In genomic region chr2:189580662-189581353, GRCh38 we compare ENCODE assay signal across 9 cellular contexts. TPM values are rescaled to one million over a fixed set of nuclear protein-coding genes. Genes with fewer than 3 reads are reported as not detected.
DNase-seq lines count a peak whose midpoint lies in the region; ATAC-seq, FAIRE-seq and TF ChIP-seq lines count a peak whose summit lies in the region.
"Had no signal": no experiment of that assay in that cellular context is flagged by ENCODE, and none has a peak within 500 bp of the region (broad histone marks: within the 10 kb centered on the region; RNA-seq: fewer than 3 reads in every experiment).

TSS of gene SLC40A1 (minus strand) at chr2:189580786. CDS start at chr2:189580460, 326 bp downstream.

- H3K27ac Mint-ChIP-seq in activated B cell treated with CpG ODN at 0.5 μM for 24 hours, result no peak within 1 kb of the TSS

- H3K9ac ChIP-seq in keratinocyte (ENCODE audit: control insufficient read depth, extremely low read depth, insufficient read depth, low read length) (no peak within 1 kb of the TSS), smooth muscle cell (ENCODE audit: low read depth) (peak within 1 kb of the TSS; percentile 48)

- H2AFZ ChIP-seq in keratinocyte (ENCODE audit: control insufficient read depth, low read length) (peak within 1 kb of the TSS; percentile 17), smooth muscle cell (ENCODE audit: low read depth) (peak within 1 kb of the TSS; percentile 100)

- H3K27me3 Mint-ChIP-seq in activated B cell treated with CpG ODN at 0.5 μM for 24 hours, result peaks cover 36% of the 10 kb centered on the region

- H3K9me3 ChIP-seq in keratinocyte (ENCODE audit: control insufficient read depth, low read depth, low read length) (no peaks in the 10 kb centered on the region), smooth muscle cell (replicated peaks; ENCODE audit: low read depth) (no peaks in the 10 kb centered on the region)

- no peaks in the 10 kb centered on the region for H3K9me1 ChIP-seq in keratinocyte (ENCODE audit: control insufficient read depth, extremely low read depth, insufficient read depth, low read length)

- under 1% methylated on average over 60 of the region's 78 CpGs for WGBS in smooth muscle cell (ENCODE audit: low lambda C conversion rate)

- dilution Hi-C loops in keratinocyte (cut with MboI; ENCODE audit: extremely low pct_ligation_motif_present, low sequenced_read_pairs), result no loop called here

- peaks cover 20% of the 10 kb centered on the region for H3K4me1 Mint-ChIP-seq in activated B cell treated with CpG ODN at 0.5 μM for 24 hours

- peak within 1 kb of the TSS; percentile 69 for H3K4me3 Mint-ChIP-seq in activated B cell treated with CpG ODN at 0.5 μM for 24 hours

- peak; percentile 95 for ATAC-seq in activated B cell treated with CpG ODN at 0.5 μM for 24 hours (ENCODE audit: low read depth)

- H3K27ac ChIP-seq in keratinocyte (ENCODE audit: control insufficient read depth, insufficient read depth, low read length), result no peak within 1 kb of the TSS
- no peak within 1 kb of the TSS for H3K27ac ChIP-seq in smooth muscle cell (ENCODE audit: low read depth)

- H4K20me1 ChIP-seq in keratinocyte (ENCODE audit: control insufficient read depth, extremely low read depth, insufficient read depth, low read length) (no peaks in the 10 kb centered on the region), smooth muscle cell (ENCODE audit: low read depth) (no peaks in the 10 kb centered on the region)

- H3K4me2 ChIP-seq in keratinocyte (ENCODE audit: control insufficient read depth, extremely low read depth, insufficient read depth, low read depth, low read length), result peak within 1 kb of the TSS; percentile 90
- peak within 1 kb of the TSS; percentile 99 for H3K4me2 ChIP-seq in smooth muscle cell

- peaks cover 36% of the 10 kb centered on the region for H3K27me3 ChIP-seq in keratinocyte (ENCODE audit: control insufficient read depth, extremely low read depth, insufficient read depth, low read length)
- H3K27me3 ChIP-seq in smooth muscle cell (ENCODE audit: low read depth), result peaks cover 20% of the 10 kb centered on the region

- no peaks in the 10 kb centered on the region for H3K79me2 ChIP-seq in keratinocyte (ENCODE audit: control insufficient read depth, insufficient read depth, low read length)
- H3K79me2 ChIP-seq in smooth muscle cell (ENCODE audit: low read depth), result no peaks in the 10 kb centered on the region

- FAIRE-seq in keratinocyte (lab: Jason Lieb, UNC), result no peak
- FAIRE-seq: TTC549 had no signal

- TF ChIP-seq CTCF in activated B cell treated with CpG ODN at 0.5 μM for 24 hours (IDR thresholded peaks at IDR 0.05), result no peak
- no peak for TF ChIP-seq CTCF in keratinocyte (optimal IDR thresholded peaks at IDR 0.05 in 1 of 3, IDR thresholded peaks at IDR 0.05 in 1 of 3, conservative IDR thresholded peaks at IDR 0.05 in 1 of 3; ENCODE audit: extremely low read depth in 1 of 3, insufficient read depth in 2 of 3, low read length in 3 of 3)
- TF ChIP-seq CTCF in smooth muscle cell (IDR thresholded peaks at IDR 0.05; ENCODE audit: borderline replicate concordance, insufficient read depth, poor library complexity, severe bottlenecking), result no peak

- H3K4me1 ChIP-seq in keratinocyte (ENCODE audit: control insufficient read depth, extremely low read depth, insufficient read depth, low read length) (peaks cover 5% of the 10 kb centered on the region), smooth muscle cell (ENCODE audit: low read depth) (no peaks in the 10 kb centered on the region)

- H3K36me3 ChIP-seq in keratinocyte (ENCODE audit: control insufficient read depth in 2 of 2, extremely low read depth in 1 of 2, insufficient read depth in 2 of 2, low read length in 2 of 2), result no peaks in the 10 kb centered on the region
- no peaks in the 10 kb centered on the region for H3K36me3 ChIP-seq in smooth muscle cell (ENCODE audit: low read depth)

- H3K4me3 ChIP-seq in keratinocyte (ENCODE audit: control insufficient read depth in 2 of 3, extremely low read depth in 1 of 3, insufficient read depth in 2 of 3, low read depth in 1 of 3, low read length in 3 of 3) (peak within 1 kb of the TSS; percentile 31 to 61 (median 60)), smooth muscle cell (peak within 1 kb of the TSS; percentile 88)

- POLR2A ChIA-PET in activated B cell treated with CpG ODN at 0.5 μM for 24 hours (lab: Charles Lee), result no interaction called here

- peak; percentile 92 for DNase-seq in D341Med (ENCODE audit: low spot score)
- peak; percentile 16 for DNase-seq in GOT3 (lab: John Stamatoyannopoulos, UW)
- DNase-seq in NCI-H1105 (lab: John Stamatoyannopoulos, UW), result peak; percentile 78
- DNase-seq in activated B cell treated with CpG ODN at 0.5 μM for 24 hours, result peak; percentile 24
- peak; percentile 69 for DNase-seq in central memory CD4-positive, alpha-beta T cell
- no peak for DNase-seq in keratinocyte (ENCODE audit: low read depth, low spot score)
- peak; percentile 18 for DNase-seq in smooth muscle cell (lab: John Stamatoyannopoulos, UW; ENCODE audit: unreplicated experiment)
- no peak for DNase-seq in middle frontal gyrus (ENCODE audit: extremely low spot score, low spot score)

- intact Hi-C loops in activated B cell treated with CpG ODN at 0.5 μM for 24 hours (cut with micrococcal nuclease), result loop anchor here (1.0 kb wide), 1 partner anchor 140 kb away; the partner anchor contains the start of gene WDR75

- H3K9me3 Mint-ChIP-seq in activated B cell treated with CpG ODN at 0.5 μM for 24 hours, result no peaks in the 10 kb centered on the region

- CTCF ChIA-PET in activated B cell treated with CpG ODN at 0.5 μM for 24 hours (lab: Charles Lee), result no interaction called here

- H3K36me3 Mint-ChIP-seq in activated B cell treated with CpG ODN at 0.5 μM for 24 hours (ENCODE audit: low read depth), result no peaks in the 10 kb centered on the region

- H3F3A ChIP-seq in smooth muscle cell (ENCODE audit: low read depth), result peaks cover 3% of the 10 kb centered on the region

RNA-seq across cellular contexts. Expression of gene SLC40A1, which starts in this region (rescaled TPM):
- total RNA-seq in activated B cell treated with CpG ODN at 0.5 μM for 24 hours (0.12 and 0.20 TPM in 2 replicates), smooth muscle cell (10.5 and 15.2 TPM in 2 replicates)
- polyA plus RNA-seq in keratinocyte (0.02 to 0.18 TPM (median 0.09 TPM) in 3 replicates), smooth muscle cell (8.7 and 9.1 TPM in 2 replicates)
- 0.85 TPM for polyA plus RNA-seq in keratinocyte (2011; ENCODE audit: low read depth)
- 0.09 and 0.22 TPM in 2 replicates for polyA plus RNA-seq in keratinocyte (2011; cell fraction: cytosol; rRNA removed)
- polyA plus RNA-seq in keratinocyte (2011; cell fraction: nucleus; rRNA removed), result 0.13 and 0.19 TPM in 2 replicates
- 0.11 and 1.0 TPM in 2 replicates for polyA plus RNA-seq in keratinocyte (2012; ENCODE audit: low replicate concordance)
- 0.13 to 0.36 TPM in 2 of 3 replicates, not detected in the other for polyA minus RNA-seq in keratinocyte
- not detected for polyA minus RNA-seq in keratinocyte (2011; cell fraction: cytosol; rRNA and poly(A)+ RNA removed)
- polyA minus RNA-seq in keratinocyte (2011; cell fraction: nucleus; rRNA and poly(A)+ RNA removed), result not detected in 2 replicates

Comparison
In these comparisons a context has a peak if more than half of its experiments do, and no peak if none do; other contexts are left out.
1. Peak in DNase-seq and ATAC-seq in activated B cell treated with CpG ODN at 0.5 μM for 24 hours; RNA of the gene not detected or under 1 TPM.
2. DNase-seq: peak in D341Med (single experiment), GOT3 (single experiment), NCI-H1105 (single experiment), central memory CD4-positive, alpha-beta T cell (single experiment) and smooth muscle cell (single experiment); none in keratinocyte (single experiment) and middle frontal gyrus (single experiment).